In genomic region chr3:12329063-12329462, GRCh38 we compare ENCODE assay signal across 19 cellular contexts.
"Had no signal": no experiment of that assay in that cellular context is flagged by ENCODE, and none has a peak within 500 bp of the region (broad histone marks: within the 10 kb centered on the region; RNA-seq: fewer than 3 reads in every experiment).

No MANE protein-coding gene starts in this region.

- H3K36me3 Mint-ChIP-seq: activated naive CD4-positive, alpha-beta T cell treated with anti-CD3 and anti-CD28 coated beads, Interleukin-2, amount 50 U/mL, for 72 hours had no signal

- H3K27me3 ChIP-seq: adrenal gland, breast epithelium, right atrium auricular region had no signal

- H3K27ac Mint-ChIP-seq: activated naive CD4-positive, alpha-beta T cell treated with anti-CD3 and anti-CD28 coated beads, Interleukin-2, amount 50 U/mL, for 72 hours; activated T-helper 1 cell treated with anti-CD3 and anti-CD28 coated beads, Interleukin-12 subunit alpha, Interleukin-12 subunit beta, Interleukin-2, Interleukin-4 antibody, amounts not matched to agents 30 ng/mL and 10 ng/mL and 1 ng/mL, durations not matched to agents 14 hours and 24 hours and 36 hours; mesothelial cell of epicardium; nephron progenitor cell; stimulated activated naive CD8-positive, alpha-beta T cell treated with anti-CD3 and anti-CD28 coated beads, Interleukin-15, amount 100 ng/mL, for 72 hours had no signal

- H3K9me3 ChIP-seq: adrenal gland, breast epithelium, prostate gland, right atrium auricular region had no signal

- H3K27ac ChIP-seq: adrenal gland, breast epithelium, prostate gland, right atrium auricular region, skin epidermis, WERI-Rb-1 had no signal

- H3K36me3 ChIP-seq: adrenal gland, breast epithelium, prostate gland, right atrium auricular region, WERI-Rb-1 had no signal

- H3K4me3 ChIP-seq: adrenal gland, breast epithelium, prostate gland, right atrium auricular region, skin epidermis had no signal

- DNase-seq: activated CD4-positive, alpha-beta T cell treated with anti-CD3 and anti-CD28 coated beads for 1 hour; activated gamma-delta T cell treated with Interleukin-2 at 50 U/mL for 16 hours; adrenal gland; dermis blood vessel endothelial cell; effector memory CD4-positive, alpha-beta T cell; foreskin melanocyte; glutamatergic neuron; nephron progenitor cell; stimulated activated naive CD8-positive, alpha-beta T cell treated with anti-CD3 and anti-CD28 coated beads, Interleukin-15, amount 100 ng/mL, for 72 hours; T-helper 2 cell; trophoblast cell; WERI-Rb-1 had no signal

- H3K9me3 Mint-ChIP-seq: activated naive CD4-positive, alpha-beta T cell treated with anti-CD3 and anti-CD28 coated beads, Interleukin-2, amount 50 U/mL, for 72 hours; activated T-helper 1 cell treated with anti-CD3 and anti-CD28 coated beads, Interleukin-12 subunit alpha, Interleukin-12 subunit beta, Interleukin-2, Interleukin-4 antibody, amounts not matched to agents 30 ng/mL and 10 ng/mL and 1 ng/mL, durations not matched to agents 14 hours and 24 hours and 36 hours; mesothelial cell of epicardium; nephron progenitor cell; stimulated activated naive CD8-positive, alpha-beta T cell treated with anti-CD3 and anti-CD28 coated beads, Interleukin-15, amount 100 ng/mL, for 72 hours had no signal

- H3K4me3 Mint-ChIP-seq: activated T-helper 1 cell treated with anti-CD3 and anti-CD28 coated beads, Interleukin-12 subunit alpha, Interleukin-12 subunit beta, Interleukin-2, Interleukin-4 antibody, amounts not matched to agents 30 ng/mL and 10 ng/mL and 1 ng/mL, durations not matched to agents 14 hours and 24 hours and 36 hours; mesothelial cell of epicardium; nephron progenitor cell; stimulated activated naive CD8-positive, alpha-beta T cell treated with anti-CD3 and anti-CD28 coated beads, Interleukin-15, amount 100 ng/mL, for 72 hours had no signal

- H3K4me1 Mint-ChIP-seq: mesothelial cell of epicardium; nephron progenitor cell; stimulated activated naive CD8-positive, alpha-beta T cell treated with anti-CD3 and anti-CD28 coated beads, Interleukin-15, amount 100 ng/mL, for 72 hours had no signal

- H3K4me1 ChIP-seq: adrenal gland, breast epithelium, prostate gland, right atrium auricular region had no signal
